ENCODE assay signal across 8 cellular contexts in genomic region chr19:14528419-14529253, GRCh38. TPM values are rescaled to one million over a fixed set of nuclear protein-coding genes. Genes with fewer than 3 reads are reported as not detected.
DNase-seq lines count a peak whose midpoint lies in the region; ATAC-seq, FAIRE-seq and TF ChIP-seq lines count a peak whose summit lies in the region.

No MANE protein-coding gene starts in this region.

- H3K36me3 ChIP-seq in left ventricle myocardium inferior = no peaks in the 10 kb centered on the region
- peaks cover 0 to 3% of the 10 kb centered on the region in 2 donors for H3K36me3 ChIP-seq in small intestine (ENCODE audit: control insufficient read depth in 2 of 2, insufficient read depth in 2 of 2, low read length in 2 of 2)

- FAIRE-seq in small intestine (lab: Jason Lieb, UNC) = no peak

- H3K4me1 ChIP-seq in left ventricle myocardium inferior (peaks cover 47% of the 10 kb centered on the region), small intestine (ENCODE audit: control insufficient read depth in 2 of 2, insufficient read depth in 1 of 2, low read depth in 1 of 2, low read length in 1 of 2) (peaks cover 0 to 3% of the 10 kb centered on the region in 2 donors)

- no peaks in the 10 kb centered on the region for H3K27me3 ChIP-seq in left ventricle myocardium inferior (ENCODE audit: low read depth)
- no peaks in the 10 kb centered on the region for H3K27me3 ChIP-seq in small intestine (ENCODE audit: control insufficient read depth in 2 of 2, insufficient read depth in 2 of 2, low read length in 2 of 2)

- TF ChIP-seq CTCF in HFF-Myc (IDR thresholded peaks at IDR 0.05; ENCODE audit: low read depth, low read length, missing control alignments) (no peak), WI38 (IDR thresholded peaks at IDR 0.05; ENCODE audit: low read depth, low read length) (no peak), left ventricle myocardium inferior (IDR thresholded peaks at IDR 0.05; ENCODE audit: borderline replicate concordance) (no peak)

- H3K4me3 ChIP-seq in HFF-Myc (replicated peaks; ENCODE audit: low read depth, low read length) (peak overlapping the region; percentile 80), WI38 (ENCODE audit: low read depth, low read length) (peak overlapping the region; percentile 60), left ventricle myocardium inferior (peak overlapping the region; percentile 82), small intestine (ENCODE audit: low read depth in 1 of 2, low read length in 2 of 2) (peak overlapping the region; percentile 33 to 37)

- H3K9me3 ChIP-seq in left ventricle myocardium inferior (replicated peaks) = no peaks in the 10 kb centered on the region
- no peaks in the 10 kb centered on the region for H3K9me3 ChIP-seq in small intestine (ENCODE audit: control insufficient read depth, low read depth)

- ATAC-seq in HG03342 (IDR thresholded peaks at IDR 0.05; ENCODE audit: unreplicated experiment) = no peak

- peak overlapping the region; percentile 29 for H3K27ac ChIP-seq in left ventricle myocardium inferior (replicated peaks)
- H3K27ac ChIP-seq in small intestine (ENCODE audit: low read depth in 1 of 2, low read length in 1 of 2) = peak overlapping the region in 1 of 2 donors; percentile 60

- DNase-seq in HFF-Myc (ENCODE audit: extremely low read depth, low read depth) (no peak), left ventricle myocardium inferior (no peak), small intestine (no peak), T1000 (lab: John Stamatoyannopoulos, UW) (no peak), DMS153 treated with DMSO at 0.1 percent for 48 hours (lab: John Stamatoyannopoulos, UW; ENCODE audit: unreplicated experiment) (no peak)
- DNase-seq in stimulated activated CD4-positive, alpha-beta T cell treated with anti-CD3 and anti-CD28 coated beads, Interleukin-1b, Interleukin-23, amount 100 ng/mL, for 48 hours = no peak

- WGBS in small intestine, 3 donors = 14 to 35% (median 24%) methylated on average over 36 to 39 of the region's 39 CpGs

- intact Hi-C loops in left ventricle myocardium inferior (cut with micrococcal nuclease) = no loop called here

RNA-seq across cellular contexts. Expression of gene TECR, which starts 0.8 kb away (rescaled TPM):
- 69.3 TPM for total RNA-seq in left ventricle myocardium inferior
- polyA plus RNA-seq in small intestine = 100 to 1,000 TPM; 147 to 234 (median 165) TPM

RNA-seq across cellular contexts. Expression of gene DNAJB1, which starts 10.4 kb away (rescaled TPM):
- 48.7 TPM for total RNA-seq in left ventricle myocardium inferior
- 10 to 100 TPM; 39.4 to 45.3 (median 43.2) TPM for polyA plus RNA-seq in small intestine

RNA-seq across cellular contexts. Expression of gene GIPC1, which starts 32.7 kb away (rescaled TPM):
- total RNA-seq in left ventricle myocardium inferior = 45.5 TPM
- 10 to 100 TPM; 64.0 to 91.2 (median 66.5) TPM for polyA plus RNA-seq in small intestine

RNA-seq across cellular contexts. Expression of gene NDUFB7, which starts 43.2 kb away (rescaled TPM):
- total RNA-seq in left ventricle myocardium inferior = 501 TPM
- polyA plus RNA-seq in small intestine = 100 to 1,000 TPM; 597 to 818 (median 651) TPM

RNA-seq across cellular contexts. Expression of gene PTGER1, which starts 53.5 kb away (rescaled TPM):
- total RNA-seq in left ventricle myocardium inferior = not detected
- polyA plus RNA-seq in small intestine = under 1 TPM in 1 of 3 donors, not detected in 2; 0.64 TPM
